Comparison of ENCODE assay signal across 1 cellular context in the genomic region with DNA sequence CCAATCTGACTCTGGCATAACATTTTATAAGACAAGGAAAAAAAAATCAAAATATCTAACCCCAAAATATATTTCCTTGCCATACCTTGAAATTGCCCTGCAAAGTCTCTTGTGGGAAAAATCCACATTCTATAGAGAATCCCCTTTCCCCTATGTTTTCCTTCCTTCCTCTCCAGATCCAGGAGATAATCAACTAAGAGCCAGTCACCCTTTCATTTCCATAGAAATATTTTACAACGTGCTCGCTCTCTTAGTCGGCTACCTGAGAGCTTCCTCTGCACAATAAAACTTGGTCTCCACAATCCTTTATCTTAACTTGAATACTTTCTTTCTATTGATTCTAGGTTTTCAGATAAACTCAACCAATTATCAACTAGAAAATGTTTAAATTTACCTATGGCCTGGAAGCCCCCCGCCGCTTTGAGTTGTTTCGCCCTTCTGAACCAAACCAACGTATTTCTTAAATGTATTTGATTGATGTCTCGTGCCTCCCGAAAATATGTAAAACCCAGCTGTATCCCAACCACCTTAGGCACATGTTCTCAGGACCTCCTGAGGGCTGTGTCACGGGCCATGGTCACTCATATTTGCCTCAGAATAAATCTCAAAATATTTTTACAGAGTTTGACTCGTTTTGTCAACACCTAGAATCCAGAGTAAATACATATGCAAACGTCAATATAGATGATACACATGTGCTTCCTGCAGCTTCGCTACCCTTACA.
A peak's percentile ranks its signal among the peaks of the same experiment; 100 is the strongest.
TF ChIP-seq lines count a peak whose summit lies in the region.

No MANE protein-coding gene starts in this region.

TF ChIP-seq in K562, 482 proteins besides CTCF, POLR2A, EP300 and RAD21 (continued from another document):
- TF ChIP-seq, protein P1, sequence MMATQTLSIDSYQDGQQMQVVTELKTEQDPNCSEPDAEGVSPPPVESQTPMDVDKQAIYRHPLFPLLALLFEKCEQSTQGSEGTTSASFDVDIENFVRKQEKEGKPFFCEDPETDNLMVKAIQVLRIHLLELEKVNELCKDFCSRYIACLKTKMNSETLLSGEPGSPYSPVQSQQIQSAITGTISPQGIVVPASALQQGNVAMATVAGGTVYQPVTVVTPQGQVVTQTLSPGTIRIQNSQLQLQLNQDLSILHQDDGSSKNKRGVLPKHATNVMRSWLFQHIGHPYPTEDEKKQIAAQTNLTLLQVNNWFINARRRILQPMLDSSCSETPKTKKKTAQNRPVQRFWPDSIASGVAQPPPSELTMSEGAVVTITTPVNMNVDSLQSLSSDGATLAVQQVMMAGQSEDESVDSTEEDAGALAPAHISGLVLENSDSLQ (IDR thresholded peaks at IDR 0.05): peak; percentile 55
- peak in 1 of 2 experiments; percentile 73; a peak in 3 of 4 replicates for TF ChIP-seq FOXK2 (conservative IDR thresholded peaks at IDR 0.05 in 1 of 2, IDR thresholded peaks at IDR 0.05 in 1 of 2; ENCODE audit: low read depth in 2 of 2)
- no peak for TF ChIP-seq ASH1L (IDR thresholded peaks at IDR 0.05; ENCODE audit: borderline replicate concordance, low read depth, partially characterized antibody)
- TF ChIP-seq MEIS2 (IDR thresholded peaks at IDR 0.05; ENCODE audit: partially characterized antibody): peak; percentile 13
- peak; percentile 71; the same call in 1 of the 2 replicates for TF ChIP-seq GATAD2B (IDR thresholded peaks at IDR 0.05; ENCODE audit: borderline replicate concordance)
- TF ChIP-seq, protein P2, sequence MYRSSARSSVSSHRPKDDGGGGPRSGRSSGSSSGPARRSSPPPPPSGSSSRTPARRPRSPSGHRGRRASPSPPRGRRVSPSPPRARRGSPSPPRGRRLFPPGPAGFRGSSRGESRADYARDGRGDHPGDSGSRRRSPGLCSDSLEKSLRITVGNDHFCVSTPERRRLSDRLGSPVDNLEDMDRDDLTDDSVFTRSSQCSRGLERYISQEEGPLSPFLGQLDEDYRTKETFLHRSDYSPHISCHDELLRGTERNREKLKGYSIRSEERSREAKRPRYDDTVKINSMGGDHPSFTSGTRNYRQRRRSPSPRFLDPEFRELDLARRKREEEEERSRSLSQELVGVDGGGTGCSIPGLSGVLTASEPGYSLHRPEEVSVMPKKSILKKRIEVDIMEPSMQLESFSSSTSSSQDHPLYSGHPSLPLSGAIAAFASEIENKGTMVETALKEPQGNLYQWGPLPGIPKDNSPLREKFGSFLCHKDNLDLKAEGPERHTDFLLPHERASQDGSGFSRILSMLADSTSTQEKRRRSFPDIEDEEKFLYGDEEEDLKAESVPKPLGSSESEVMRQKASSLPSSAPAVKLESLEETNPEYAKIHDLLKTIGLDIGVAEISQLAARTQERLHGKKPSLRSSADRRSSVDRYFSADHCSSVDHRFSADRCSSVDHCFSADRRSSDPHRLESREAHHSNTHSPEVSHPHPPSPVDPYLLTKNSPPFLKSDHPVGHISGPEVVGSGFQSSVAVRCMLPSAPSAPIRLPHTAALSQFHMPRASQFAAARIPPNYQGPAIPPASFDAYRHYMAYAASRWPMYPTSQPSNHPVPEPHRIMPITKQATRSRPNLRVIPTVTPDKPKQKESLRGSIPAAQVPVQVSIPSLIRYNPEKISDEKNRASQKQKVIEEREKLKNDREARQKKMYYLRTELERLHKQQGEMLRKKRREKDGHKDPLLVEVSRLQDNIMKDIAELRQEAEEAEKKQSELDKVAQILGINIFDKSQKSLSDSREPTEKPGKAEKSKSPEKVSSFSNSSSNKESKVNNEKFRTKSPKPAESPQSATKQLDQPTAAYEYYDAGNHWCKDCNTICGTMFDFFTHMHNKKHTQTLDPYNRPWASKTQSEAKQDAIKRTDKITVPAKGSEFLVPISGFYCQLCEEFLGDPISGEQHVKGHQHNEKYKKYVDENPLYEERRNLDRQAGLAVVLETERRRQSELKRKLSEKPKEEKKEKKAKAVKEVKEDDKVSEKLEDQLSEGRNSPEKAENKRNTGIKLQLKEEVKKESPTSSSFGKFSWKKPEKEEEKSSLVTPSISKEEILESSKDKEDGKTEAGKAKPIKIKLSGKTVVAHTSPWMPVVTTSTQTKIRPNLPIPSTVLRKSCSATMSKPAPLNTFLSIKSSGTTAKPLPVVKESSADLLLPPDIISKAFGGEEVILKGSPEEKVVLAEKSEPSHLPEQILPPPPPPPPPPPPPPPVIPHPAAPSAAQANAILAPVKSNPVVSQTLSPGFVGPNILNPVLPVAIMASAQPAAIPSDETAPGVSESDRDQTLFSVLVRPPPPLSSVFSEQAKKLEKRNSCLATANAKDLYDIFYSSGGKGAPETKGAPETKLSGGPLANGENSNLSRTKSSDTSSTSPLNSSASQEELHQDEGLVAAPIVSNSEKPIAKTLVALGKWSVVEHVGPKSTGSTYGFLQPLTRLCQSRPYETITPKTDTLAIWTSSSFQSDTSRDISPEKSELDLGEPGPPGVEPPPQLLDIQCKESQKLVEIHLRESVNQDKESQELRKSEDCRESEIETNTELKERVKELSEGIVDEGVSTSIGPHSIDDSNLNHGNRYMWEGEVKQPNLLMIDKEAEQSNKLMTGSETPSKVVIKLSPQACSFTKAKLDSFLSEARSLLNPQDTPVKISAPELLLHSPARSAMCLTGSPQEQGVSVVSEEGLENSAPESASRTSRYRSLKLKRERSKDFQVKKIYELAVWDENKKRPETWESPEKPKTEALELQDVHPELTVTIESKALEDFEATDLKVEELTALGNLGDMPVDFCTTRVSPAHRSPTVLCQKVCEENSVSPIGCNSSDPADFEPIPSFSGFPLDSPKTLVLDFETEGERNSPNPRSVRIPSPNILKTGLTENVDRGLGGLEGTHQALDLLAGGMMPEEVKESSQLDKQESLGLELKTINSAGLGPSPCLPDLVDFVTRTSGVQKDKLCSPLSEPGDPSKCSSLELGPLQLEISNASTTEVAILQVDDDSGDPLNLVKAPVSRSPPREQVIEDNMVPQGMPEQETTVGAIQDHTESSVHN (IDR thresholded peaks at IDR 0.05; ENCODE audit: borderline replicate concordance in 1 of 2, low read depth in 1 of 2): peak in 1 of 2 experiments; percentile 68; a peak in 2 of 4 replicates
- TF ChIP-seq, protein P3, sequence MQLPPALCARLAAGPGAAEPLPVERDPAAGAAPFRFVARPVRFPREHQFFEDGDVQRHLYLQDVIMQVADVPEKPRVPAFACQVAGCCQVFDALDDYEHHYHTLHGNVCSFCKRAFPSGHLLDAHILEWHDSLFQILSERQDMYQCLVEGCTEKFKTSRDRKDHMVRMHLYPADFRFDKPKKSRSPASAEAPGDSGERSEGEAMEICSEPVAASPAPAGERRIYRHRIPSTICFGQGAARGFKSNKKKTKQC (CRISPR knock-in tag; IDR thresholded peaks at IDR 0.05): no peak
- TF ChIP-seq ELF1 (tag; IDR thresholded peaks at IDR 0.05): 0 out of 2 replicates have a peak, but pooled peaks have one; percentile 15
- no peak for TF ChIP-seq KLF10 (CRISPR knock-in tag; IDR thresholded peaks at IDR 0.05)
- 0 out of 4 replicates have a peak, but pooled peaks of 1 of the 2 experiments have one; percentile 12 for TF ChIP-seq CSDE1 (IDR thresholded peaks at IDR 0.05)
- 0 out of 2 replicates have a peak, but pooled peaks have one; percentile 15 for TF ChIP-seq SOX6 (IDR thresholded peaks at IDR 0.05)
- TF ChIP-seq, protein P4, sequence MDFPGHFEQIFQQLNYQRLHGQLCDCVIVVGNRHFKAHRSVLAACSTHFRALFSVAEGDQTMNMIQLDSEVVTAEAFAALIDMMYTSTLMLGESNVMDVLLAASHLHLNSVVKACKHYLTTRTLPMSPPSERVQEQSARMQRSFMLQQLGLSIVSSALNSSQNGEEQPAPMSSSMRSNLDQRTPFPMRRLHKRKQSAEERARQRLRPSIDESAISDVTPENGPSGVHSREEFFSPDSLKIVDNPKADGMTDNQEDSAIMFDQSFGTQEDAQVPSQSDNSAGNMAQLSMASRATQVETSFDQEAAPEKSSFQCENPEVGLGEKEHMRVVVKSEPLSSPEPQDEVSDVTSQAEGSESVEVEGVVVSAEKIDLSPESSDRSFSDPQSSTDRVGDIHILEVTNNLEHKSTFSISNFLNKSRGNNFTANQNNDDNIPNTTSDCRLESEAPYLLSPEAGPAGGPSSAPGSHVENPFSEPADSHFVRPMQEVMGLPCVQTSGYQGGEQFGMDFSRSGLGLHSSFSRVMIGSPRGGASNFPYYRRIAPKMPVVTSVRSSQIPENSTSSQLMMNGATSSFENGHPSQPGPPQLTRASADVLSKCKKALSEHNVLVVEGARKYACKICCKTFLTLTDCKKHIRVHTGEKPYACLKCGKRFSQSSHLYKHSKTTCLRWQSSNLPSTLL (IDR thresholded peaks at IDR 0.05): no peak
